Comparison of ENCODE assay signal across 15 cellular contexts in the genomic region with DNA sequence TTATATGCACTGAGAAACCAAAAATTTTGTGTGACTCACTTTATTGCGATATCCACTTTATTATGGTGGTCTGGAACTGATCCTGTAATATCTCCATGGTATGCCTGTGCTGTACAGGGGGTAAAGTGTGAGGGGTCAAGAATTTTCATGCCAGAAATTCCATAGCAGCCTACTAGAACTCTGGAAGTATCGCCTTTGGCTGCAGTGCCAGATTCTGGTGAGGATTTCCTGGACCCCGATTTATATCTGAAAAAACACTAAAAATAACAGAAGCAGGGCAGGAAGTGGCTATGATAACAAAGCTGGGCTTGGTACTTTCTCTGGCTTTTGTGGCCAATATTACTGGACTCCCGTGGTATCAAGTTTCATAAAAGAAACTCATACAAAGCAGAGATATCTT. TPM values are rescaled to one million over a fixed set of nuclear protein-coding genes. Genes with fewer than 3 reads are reported as not detected.
DNase-seq lines count a peak whose midpoint lies in the region; ATAC-seq and TF ChIP-seq lines count a peak whose summit lies in the region.
"Had no signal": no experiment of that assay in that cellular context is flagged by ENCODE, and none has a peak within 500 bp of the region (broad histone marks: within the 10 kb centered on the region; RNA-seq: fewer than 3 reads in every experiment).

No MANE protein-coding gene starts in this region.

- in situ Hi-C loops in astrocyte of the spinal cord (cut with HindIII; ENCODE audit: low sequenced_read_pairs): no loop called here

- no peak for ATAC-seq in WTC11
- ATAC-seq: mucosa of descending colon had no signal

- peak overlapping the region; percentile 72 for H3K27ac Mint-ChIP-seq in mesothelial cell of epicardium
- H3K27ac Mint-ChIP-seq in activated T-helper 1 cell treated with anti-CD3 and anti-CD28 coated beads, Interleukin-12 subunit alpha, Interleukin-12 subunit beta, Interleukin-2, Interleukin-4 antibody, amounts not matched to agents 30 ng/mL and 10 ng/mL and 1 ng/mL, durations not matched to agents 14 hours and 24 hours and 36 hours: no peak overlapping the region
- no peak overlapping the region for H3K27ac Mint-ChIP-seq in WTC11

- POLR2A ChIA-PET in WTC11 (lab: Charles Lee): no interaction called here

- CTCF ChIA-PET in WTC11 (lab: Charles Lee): no interaction called here

- H3K36me3 Mint-ChIP-seq in mesothelial cell of epicardium (peaks cover 20% of the 10 kb centered on the region), WTC11 (no peaks in the 10 kb centered on the region)
- no peaks in the 10 kb centered on the region for H3K36me3 Mint-ChIP-seq in activated T-helper 1 cell treated with anti-CD3 and anti-CD28 coated beads, Interleukin-12 subunit alpha, Interleukin-12 subunit beta, Interleukin-2, Interleukin-4 antibody, amounts not matched to agents 30 ng/mL and 10 ng/mL and 1 ng/mL, durations not matched to agents 14 hours and 24 hours and 36 hours (ENCODE audit: low read depth)

- H3K27me3 Mint-ChIP-seq in mesothelial cell of epicardium (ENCODE audit: low read depth): no peaks in the 10 kb centered on the region
- H3K27me3 Mint-ChIP-seq in activated T-helper 1 cell treated with anti-CD3 and anti-CD28 coated beads, Interleukin-12 subunit alpha, Interleukin-12 subunit beta, Interleukin-2, Interleukin-4 antibody, amounts not matched to agents 30 ng/mL and 10 ng/mL and 1 ng/mL, durations not matched to agents 14 hours and 24 hours and 36 hours (ENCODE audit: insufficient read depth): peaks cover 5% of the 10 kb centered on the region
- no peaks in the 10 kb centered on the region for H3K27me3 Mint-ChIP-seq in WTC11 (ENCODE audit: low read depth)

- no peak for TF ChIP-seq CTCF in AG09319 (IDR thresholded peaks at IDR 0.05; ENCODE audit: low read depth, low read length)
- no peak for TF ChIP-seq CTCF in astrocyte of the spinal cord (IDR thresholded peaks at IDR 0.05; ENCODE audit: low read depth, low read length)
- no peak for TF ChIP-seq CTCF in mesothelial cell of epicardium (IDR thresholded peaks at IDR 0.05; ENCODE audit: unreplicated experiment)
- no peak for TF ChIP-seq CTCF in WTC11 (IDR thresholded peaks at IDR 0.05)

- H3K9me3 Mint-ChIP-seq in mesothelial cell of epicardium: no peaks in the 10 kb centered on the region
- H3K9me3 Mint-ChIP-seq in activated T-helper 1 cell treated with anti-CD3 and anti-CD28 coated beads, Interleukin-12 subunit alpha, Interleukin-12 subunit beta, Interleukin-2, Interleukin-4 antibody, amounts not matched to agents 30 ng/mL and 10 ng/mL and 1 ng/mL, durations not matched to agents 14 hours and 24 hours and 36 hours: no peaks in the 10 kb centered on the region
- H3K9me3 Mint-ChIP-seq in WTC11: no peaks in the 10 kb centered on the region

- no peak overlapping the region for H3K4me3 Mint-ChIP-seq in mesothelial cell of epicardium
- H3K4me3 Mint-ChIP-seq in activated T-helper 1 cell treated with anti-CD3 and anti-CD28 coated beads, Interleukin-12 subunit alpha, Interleukin-12 subunit beta, Interleukin-2, Interleukin-4 antibody, amounts not matched to agents 30 ng/mL and 10 ng/mL and 1 ng/mL, durations not matched to agents 14 hours and 24 hours and 36 hours: no peak overlapping the region
- no peak overlapping the region for H3K4me3 Mint-ChIP-seq in WTC11

- DNase-seq in AG09319 (ENCODE audit: extremely low read depth, low read depth) (peak; percentile 57), LHCN-M2 (ENCODE audit: low read depth) (peak; percentile 93), astrocyte of the spinal cord (ENCODE audit: low read depth, low spot score) (peak; percentile 97), mesothelial cell of epicardium (ENCODE audit: low spot score in 2 of 2, unreplicated experiment in 2 of 2) (no peak), iPS-NIHi7 (ENCODE audit: extremely low spot score) (no peak), WTC11 (ENCODE audit: low spot score) (no peak), NCI-H82 treated with DMSO at 0.1 percent for 48 hours (lab: John Stamatoyannopoulos, UW; ENCODE audit: unreplicated experiment) (no peak)
- DNase-seq in activated T-helper 1 cell treated with anti-CD3 and anti-CD28 coated beads, Interleukin-12 subunit alpha, Interleukin-12 subunit beta, Interleukin-2, Interleukin-4 antibody, amounts not matched to agents 30 ng/mL and 10 ng/mL and 1 ng/mL, durations not matched to agents 14 hours and 24 hours and 36 hours (ENCODE audit: low spot score): no peak
- DNase-seq: activated T-cell treated with anti-CD3 and anti-CD28 coated beads for 4 hours; central memory CD4-positive, alpha-beta T cell; Karpas-422; mucosa of descending colon; NCI-H774; stimulated activated CD4-positive, alpha-beta T cell treated with anti-CD3 and anti-CD28 coated beads, Interleukin-15, amount 100 ng/mL, for 24 hours; stimulated activated naive CD4-positive, alpha-beta T cell treated with Interleukin-2 at 50 U/mL for 16 hours had no signal

- H3K4me1 Mint-ChIP-seq in mesothelial cell of epicardium (peaks cover 11% of the 10 kb centered on the region), WTC11 (0 out of 2 replicates have a peak, but pooled peaks cover 3% of the 10 kb centered on the region)
- peaks cover 31% of the 10 kb centered on the region for H3K4me1 Mint-ChIP-seq in activated T-helper 1 cell treated with anti-CD3 and anti-CD28 coated beads, Interleukin-12 subunit alpha, Interleukin-12 subunit beta, Interleukin-2, Interleukin-4 antibody, amounts not matched to agents 30 ng/mL and 10 ng/mL and 1 ng/mL, durations not matched to agents 14 hours and 24 hours and 36 hours (ENCODE audit: low read depth)

- H3K4me3 ChIP-seq in astrocyte of the spinal cord (ENCODE audit: low read depth, low read length): no peak overlapping the region
- H3K4me3 ChIP-seq: mucosa of descending colon had no signal

- intact Hi-C loops in activated T-helper 1 cell treated with anti-CD3 and anti-CD28 coated beads, Interleukin-12 subunit alpha, Interleukin-12 subunit beta, Interleukin-2, Interleukin-4 antibody, amounts not matched to agents 30 ng/mL and 10 ng/mL and 1 ng/mL, durations not matched to agents 14 hours and 24 hours and 36 hours (cut with micrococcal nuclease): no loop called here

TF ChIP-seq in WTC11, 78 proteins besides CTCF, POLR2A, EP300 and RAD21 (continues in another document):
- TF ChIP-seq, protein P1, sequence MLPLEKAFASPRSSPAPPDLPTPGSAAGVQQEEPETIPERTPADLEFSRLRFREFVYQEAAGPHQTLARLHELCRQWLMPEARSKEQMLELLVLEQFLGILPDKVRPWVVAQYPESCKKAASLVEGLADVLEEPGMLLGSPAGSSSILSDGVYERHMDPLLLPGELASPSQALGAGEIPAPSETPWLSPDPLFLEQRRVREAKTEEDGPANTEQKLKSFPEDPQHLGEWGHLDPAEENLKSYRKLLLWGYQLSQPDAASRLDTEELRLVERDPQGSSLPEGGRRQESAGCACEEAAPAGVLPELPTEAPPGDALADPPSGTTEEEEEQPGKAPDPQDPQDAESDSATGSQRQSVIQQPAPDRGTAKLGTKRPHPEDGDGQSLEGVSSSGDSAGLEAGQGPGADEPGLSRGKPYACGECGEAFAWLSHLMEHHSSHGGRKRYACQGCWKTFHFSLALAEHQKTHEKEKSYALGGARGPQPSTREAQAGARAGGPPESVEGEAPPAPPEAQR (CRISPR knock-in tag; IDR thresholded peaks at IDR 0.05): no peak
- TF ChIP-seq MAX (CRISPR knock-in tag; IDR thresholded peaks at IDR 0.05): no peak
- TF ChIP-seq, protein P2, sequence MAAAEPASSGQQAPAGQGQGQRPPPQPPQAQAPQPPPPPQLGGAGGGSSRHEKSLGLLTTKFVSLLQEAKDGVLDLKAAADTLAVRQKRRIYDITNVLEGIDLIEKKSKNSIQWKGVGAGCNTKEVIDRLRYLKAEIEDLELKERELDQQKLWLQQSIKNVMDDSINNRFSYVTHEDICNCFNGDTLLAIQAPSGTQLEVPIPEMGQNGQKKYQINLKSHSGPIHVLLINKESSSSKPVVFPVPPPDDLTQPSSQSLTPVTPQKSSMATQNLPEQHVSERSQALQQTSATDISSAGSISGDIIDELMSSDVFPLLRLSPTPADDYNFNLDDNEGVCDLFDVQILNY (CRISPR knock-in tag; IDR thresholded peaks at IDR 0.05): no peak
- TF ChIP-seq GTF2I (CRISPR knock-in tag; conservative IDR thresholded peaks at IDR 0.05): no peak
- no peak for TF ChIP-seq NR3C1 (CRISPR knock-in tag; conservative IDR thresholded peaks at IDR 0.05; ENCODE audit: low read depth)
- no peak for TF ChIP-seq PRRX2 (CRISPR knock-in tag; IDR thresholded peaks at IDR 0.05)

RNA-seq across cellular contexts. Expression of gene CCDC80, which starts 36.4 kb away (rescaled TPM):
- 96.0 and 137 TPM in 2 replicates for total RNA-seq in LHCN-M2 (2014; rRNA removed)
- polyA plus RNA-seq in LHCN-M2 (2012): 544 TPM
- total RNA-seq in mesothelial cell of epicardium: 126 to 134 TPM (median 133 TPM) in 3 replicates
- 0.23 TPM in 1 of 2 replicates, not detected in the other for total RNA-seq in activated T-helper 1 cell treated with anti-CD3 and anti-CD28 coated beads, Interleukin-12 subunit alpha, Interleukin-12 subunit beta, Interleukin-2, Interleukin-4 antibody, amounts not matched to agents 30 ng/mL and 10 ng/mL and 1 ng/mL, durations not matched to agents 14 hours and 24 hours and 36 hours
- 5.0 to 10.9 TPM (median 5.2 TPM) in 3 replicates for total RNA-seq in WTC11 (2021)

RNA-seq across cellular contexts. Expression of gene SLC35A5, which starts 42.7 kb away (rescaled TPM):
- total RNA-seq in LHCN-M2 (2014; rRNA removed) (34.8 and 49.1 TPM in 2 replicates), mesothelial cell of epicardium (25.8 to 28.2 TPM (median 28.0 TPM) in 3 replicates), WTC11 (2021) (39.2 to 44.8 TPM (median 40.7 TPM) in 3 replicates)
- polyA plus RNA-seq in LHCN-M2 (2012): 16.3 TPM
- total RNA-seq in activated T-helper 1 cell treated with anti-CD3 and anti-CD28 coated beads, Interleukin-12 subunit alpha, Interleukin-12 subunit beta, Interleukin-2, Interleukin-4 antibody, amounts not matched to agents 30 ng/mL and 10 ng/mL and 1 ng/mL, durations not matched to agents 14 hours and 24 hours and 36 hours: 14.9 and 15.5 TPM in 2 replicates

RNA-seq across cellular contexts. Expression of gene ATG3, which starts 42.8 kb away (rescaled TPM):
- total RNA-seq in LHCN-M2 (2014; rRNA removed) (78.7 and 84.4 TPM in 2 replicates), mesothelial cell of epicardium (25.9 to 27.6 TPM (median 27.5 TPM) in 3 replicates), WTC11 (2021) (44.3 to 60.1 TPM (median 48.1 TPM) in 3 replicates)
- 48.2 TPM for polyA plus RNA-seq in LHCN-M2 (2012)
- total RNA-seq in activated T-helper 1 cell treated with anti-CD3 and anti-CD28 coated beads, Interleukin-12 subunit alpha, Interleukin-12 subunit beta, Interleukin-2, Interleukin-4 antibody, amounts not matched to agents 30 ng/mL and 10 ng/mL and 1 ng/mL, durations not matched to agents 14 hours and 24 hours and 36 hours: 66.2 and 69.8 TPM in 2 replicates

Comparison
In these comparisons a context has a peak if more than half of its experiments do, and no peak if none do; other contexts are left out.
1. DNase-seq: peak in AG09319 (single experiment), LHCN-M2 (single experiment) and astrocyte of the spinal cord (single experiment); none in mesothelial cell of epicardium (0 of 2), iPS-NIHi7 (single experiment), activated T-helper 1 cell treated with anti-CD3 and anti-CD28 coated beads, Interleukin-12 subunit alpha, Interleukin-12 subunit beta, Interleukin-2, Interleukin-4 antibody, amounts not matched to agents 30 ng/mL and 10 ng/mL and 1 ng/mL, durations not matched to agents 14 hours and 24 hours and 36 hours (single experiment), WTC11 (single experiment) and NCI-H82 treated with DMSO at 0.1 percent for 48 hours (single experiment).